In genomic region chr10:122232781-122233180, GRCh38 we compare ENCODE assay signal across 1 cellular context.
TF ChIP-seq lines count a peak whose summit lies in the region.

No MANE protein-coding gene starts in this region.

TF ChIP-seq in WTC11, 78 proteins besides CTCF, POLR2A, EP300 and RAD21 (continued from another document):
- TF ChIP-seq, protein P1, sequence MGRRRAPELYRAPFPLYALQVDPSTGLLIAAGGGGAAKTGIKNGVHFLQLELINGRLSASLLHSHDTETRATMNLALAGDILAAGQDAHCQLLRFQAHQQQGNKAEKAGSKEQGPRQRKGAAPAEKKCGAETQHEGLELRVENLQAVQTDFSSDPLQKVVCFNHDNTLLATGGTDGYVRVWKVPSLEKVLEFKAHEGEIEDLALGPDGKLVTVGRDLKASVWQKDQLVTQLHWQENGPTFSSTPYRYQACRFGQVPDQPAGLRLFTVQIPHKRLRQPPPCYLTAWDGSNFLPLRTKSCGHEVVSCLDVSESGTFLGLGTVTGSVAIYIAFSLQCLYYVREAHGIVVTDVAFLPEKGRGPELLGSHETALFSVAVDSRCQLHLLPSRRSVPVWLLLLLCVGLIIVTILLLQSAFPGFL (CRISPR knock-in tag; IDR thresholded peaks at IDR 0.05; ENCODE audit: borderline replicate concordance): no peak
- no peak for TF ChIP-seq GRHL2 (CRISPR knock-in tag; IDR thresholded peaks at IDR 0.05; ENCODE audit: insufficient replicate concordance, severe bottlenecking)
- TF ChIP-seq, protein P2, sequence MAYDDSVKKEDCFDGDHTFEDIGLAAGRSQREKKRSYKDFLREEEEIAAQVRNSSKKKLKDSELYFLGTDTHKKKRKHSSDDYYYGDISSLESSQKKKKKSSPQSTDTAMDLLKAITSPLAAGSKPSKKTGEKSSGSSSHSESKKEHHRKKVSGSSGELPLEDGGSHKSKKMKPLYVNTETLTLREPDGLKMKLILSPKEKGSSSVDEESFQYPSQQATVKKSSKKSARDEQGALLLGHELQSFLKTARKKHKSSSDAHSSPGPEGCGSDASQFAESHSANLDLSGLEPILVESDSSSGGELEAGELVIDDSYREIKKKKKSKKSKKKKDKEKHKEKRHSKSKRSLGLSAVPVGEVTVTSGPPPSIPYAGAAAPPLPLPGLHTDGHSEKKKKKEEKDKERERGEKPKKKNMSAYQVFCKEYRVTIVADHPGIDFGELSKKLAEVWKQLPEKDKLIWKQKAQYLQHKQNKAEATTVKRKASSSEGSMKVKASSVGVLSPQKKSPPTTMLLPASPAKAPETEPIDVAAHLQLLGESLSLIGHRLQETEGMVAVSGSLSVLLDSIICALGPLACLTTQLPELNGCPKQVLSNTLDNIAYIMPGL (CRISPR knock-in tag; IDR thresholded peaks at IDR 0.05): no peak
- TF ChIP-seq, protein P3, sequence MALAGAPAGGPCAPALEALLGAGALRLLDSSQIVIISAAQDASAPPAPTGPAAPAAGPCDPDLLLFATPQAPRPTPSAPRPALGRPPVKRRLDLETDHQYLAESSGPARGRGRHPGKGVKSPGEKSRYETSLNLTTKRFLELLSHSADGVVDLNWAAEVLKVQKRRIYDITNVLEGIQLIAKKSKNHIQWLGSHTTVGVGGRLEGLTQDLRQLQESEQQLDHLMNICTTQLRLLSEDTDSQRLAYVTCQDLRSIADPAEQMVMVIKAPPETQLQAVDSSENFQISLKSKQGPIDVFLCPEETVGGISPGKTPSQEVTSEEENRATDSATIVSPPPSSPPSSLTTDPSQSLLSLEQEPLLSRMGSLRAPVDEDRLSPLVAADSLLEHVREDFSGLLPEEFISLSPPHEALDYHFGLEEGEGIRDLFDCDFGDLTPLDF (CRISPR knock-in tag; IDR thresholded peaks at IDR 0.05): no peak
- no peak for TF ChIP-seq NFE2L1 (CRISPR knock-in tag; IDR thresholded peaks at IDR 0.05)
- no peak for TF ChIP-seq SP1 (CRISPR knock-in tag; conservative IDR thresholded peaks at IDR 0.05)
